8 cellular contexts compared by ENCODE assay signal in the genomic region with DNA sequence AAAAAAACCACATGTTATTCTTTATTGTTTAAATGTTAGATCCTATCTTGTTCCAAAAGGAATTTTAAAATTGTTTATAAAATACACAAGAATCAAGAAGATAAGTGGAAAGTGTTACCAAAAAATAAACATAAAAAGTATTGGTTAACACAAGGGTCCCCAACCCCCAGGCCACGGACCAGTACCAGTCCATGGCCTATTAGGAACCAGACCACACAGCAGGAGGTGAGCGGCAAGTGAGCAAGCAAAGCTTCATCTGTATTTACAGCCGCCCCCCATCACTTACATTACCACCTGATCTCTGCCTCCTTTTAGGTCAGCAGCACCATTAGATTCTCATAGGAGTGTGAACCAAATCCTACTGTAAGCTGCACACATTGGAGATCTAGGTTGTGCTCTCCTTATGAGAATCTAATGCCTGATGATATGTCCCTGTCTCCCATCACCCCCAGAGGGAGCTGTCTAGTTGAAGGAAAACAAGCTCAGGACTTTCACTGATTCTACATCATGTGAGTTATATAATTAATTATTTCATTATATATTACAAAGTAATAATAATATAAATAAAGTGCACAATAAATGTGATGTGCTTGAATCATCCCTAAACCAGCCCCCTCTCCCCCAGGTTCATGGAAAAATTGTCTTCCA.
DNase-seq lines count a peak whose midpoint lies in the region; FAIRE-seq and TF ChIP-seq lines count a peak whose summit lies in the region.
"Not testable (repeated sequence)": the region's sequence is repeated elsewhere in the genome, so short reads cannot be mapped to it uniquely, and the experiment has no call there.

No MANE protein-coding gene starts in this region.

- not testable (repeated sequence) for H3K27ac ChIP-seq in PC-9

- H3K79me2 ChIP-seq in PC-9 (ENCODE audit: low read depth) = not testable (repeated sequence)

- not testable (repeated sequence) for H3K4me3 Mint-ChIP-seq in osteocyte (ENCODE audit: unreplicated experiment)

- intact Hi-C loops in PC-9 (cut with micrococcal nuclease; ENCODE audit: unreplicated experiment) = not testable (repeated sequence)

- not testable (repeated sequence) for DNase-seq in BJ (ENCODE audit: low read depth); foreskin fibroblast; osteocyte (ENCODE audit: extremely low spot score, unreplicated experiment)
- DNase-seq in GM12865 (ENCODE audit: low read depth) (peak; percentile 8), M059J (ENCODE audit: low read depth) (peak; percentile 37), PC-9 (peak in 1 of 2 experiments; percentile 14), bronchial epithelial cell (ENCODE audit: low read depth) (peak; percentile 36)

- TF ChIP-seq CTCF in BJ (IDR thresholded peaks at IDR 0.05; ENCODE audit: insufficient read depth, low read depth, low read length) (peak; percentile 20; the same call in 1 of the 2 replicates), PC-9 (conservative IDR thresholded peaks at IDR 0.05) (peak; percentile 61), bronchial epithelial cell (IDR thresholded peaks at IDR 0.05; ENCODE audit: insufficient read depth, low read length, severe bottlenecking) (peak; percentile 26), foreskin fibroblast (IDR thresholded peaks at IDR 0.05; ENCODE audit: low read depth, low read length) (peak; percentile 18), osteocyte (IDR thresholded peaks at IDR 0.05) (peak; percentile 26)
- TF ChIP-seq CTCF in GM12865 (IDR thresholded peaks at IDR 0.05; ENCODE audit: insufficient read depth, low read depth, low read length, missing control alignments) = not testable (repeated sequence)

- not testable (repeated sequence) for H3K36me3 Mint-ChIP-seq in osteocyte (ENCODE audit: unreplicated experiment)

- H3K4me2 ChIP-seq in PC-9 = not testable (repeated sequence)

- not testable (repeated sequence) for H3F3A ChIP-seq in PC-9 (ENCODE audit: insufficient read depth, low read depth)

- not testable (repeated sequence) for H3K4me1 Mint-ChIP-seq in osteocyte (ENCODE audit: unreplicated experiment)

- not testable (repeated sequence) for H3K27ac Mint-ChIP-seq in osteocyte (ENCODE audit: unreplicated experiment)

- FAIRE-seq in TTC549 (lab: Jason Lieb, UNC) = peak; percentile 46
- not testable (repeated sequence) for FAIRE-seq in bronchial epithelial cell (lab: Jason Lieb, UNC)

- H3K27me3 ChIP-seq in BJ (ENCODE audit: control insufficient read depth, insufficient read depth, low read length); PC-9 (ENCODE audit: insufficient read depth, low read depth); bronchial epithelial cell (ENCODE audit: control insufficient read depth, insufficient read depth, low read length): not testable (repeated sequence)

- not testable (repeated sequence) for H3K9me3 ChIP-seq in PC-9 (ENCODE audit: insufficient read depth, low read depth)

- H2AFZ ChIP-seq in PC-9 = not testable (repeated sequence)

- H3K36me3 ChIP-seq in BJ (ENCODE audit: control insufficient read depth, insufficient read depth, low read length); PC-9 (ENCODE audit: low read depth); bronchial epithelial cell (ENCODE audit: control insufficient read depth, insufficient read depth, low read length): not testable (repeated sequence)

- not testable (repeated sequence) for H3K9me2 ChIP-seq in PC-9 (ENCODE audit: insufficient read depth)

- H4K20me1 ChIP-seq in PC-9 (ENCODE audit: insufficient read depth) = not testable (repeated sequence)

- H3K4me1 ChIP-seq in PC-9 (replicated peaks; ENCODE audit: insufficient read depth) = not testable (repeated sequence)

- POLR2A ChIA-PET in BJ (lab: Charles Lee); PC-9 (lab: Charles Lee; ENCODE audit: unreplicated experiment): not testable (repeated sequence)

- CTCF ChIA-PET in BJ (lab: Yijun Ruan, JAX) (interaction anchor here (1.4 kb wide), 1 partner anchor 18 kb away, joined by 3 read pairs; no protein-coding TSS in a partner anchor), PC-9 (lab: Charles Lee) (interaction anchor here (0.8 to 0.9 kb wide), 2 partner anchors 32 to 188 kb away, joined by 3 read pairs; no protein-coding TSS in a partner anchor)

- not testable (repeated sequence) for H3K9me3 Mint-ChIP-seq in osteocyte (ENCODE audit: unreplicated experiment)

- not testable (repeated sequence) for BruUV-seq in PC-9 (replicated peaks; lab: Mats Ljungman, UMichigan)

- H3K27me3 Mint-ChIP-seq in osteocyte (ENCODE audit: unreplicated experiment) = peaks cover 46% of the 10 kb centered on the region

- H3K4me3 ChIP-seq in BJ (ENCODE audit: low read depth, low read length); GM12865 (ENCODE audit: low read depth, low read length); PC-9; bronchial epithelial cell (ENCODE audit: low read depth, low read length); foreskin fibroblast (ENCODE audit: low read depth in 1 of 2, low read length in 2 of 2): not testable (repeated sequence)
